ENCODE assay signal across 1 cellular context in the genomic region with DNA sequence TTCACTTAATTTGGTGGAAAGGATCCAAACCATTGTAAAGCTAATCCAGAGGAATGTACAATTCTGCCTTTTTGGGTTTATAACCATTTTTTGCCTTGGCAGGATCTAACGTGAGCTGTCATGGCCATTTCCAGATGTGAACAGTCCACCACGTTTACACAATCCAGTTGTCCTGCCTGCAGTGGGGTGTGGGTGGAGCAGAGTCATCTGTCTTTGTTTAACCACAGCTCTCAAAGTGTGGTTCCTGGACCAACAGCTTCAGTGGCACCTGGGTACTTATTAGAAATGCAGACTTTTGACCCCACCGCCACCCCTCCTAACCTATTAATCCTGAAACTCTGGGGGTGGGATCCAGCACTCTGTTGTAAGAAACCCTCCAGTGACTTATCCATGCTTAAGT.
TF ChIP-seq lines count a peak whose summit lies in the region.

No MANE protein-coding gene starts in this region.

TF ChIP-seq in GM12878, 131 proteins besides CTCF, POLR2A, EP300 and RAD21:
- TF ChIP-seq TBL1XR1 (IDR thresholded peaks at IDR 0.05; ENCODE audit: low read depth, low read length) (no peak), SIN3A (IDR thresholded peaks at IDR 0.05; ENCODE audit: low read depth, low read length) (no peak), FOS (IDR thresholded peaks at IDR 0.05; ENCODE audit: borderline replicate concordance, extremely low read depth, insufficient read length) (no peak), ASH2L (IDR thresholded peaks at IDR 0.05; ENCODE audit: borderline replicate concordance, low read depth) (no peak), PAX8 (IDR thresholded peaks at IDR 0.05) (no peak), CEBPB (IDR thresholded peaks at IDR 0.05; ENCODE audit: borderline replicate concordance in 1 of 2, low read depth in 2 of 2, low read length in 2 of 2) (no peak), MTA2 (IDR thresholded peaks at IDR 0.05; ENCODE audit: low read depth) (peak; percentile 48), MYC (IDR thresholded peaks at IDR 0.05; ENCODE audit: insufficient read depth, insufficient read length, insufficient replicate concordance, low read length, severe bottlenecking) (no peak), MEF2B (IDR thresholded peaks at IDR 0.05; ENCODE audit: partially characterized antibody, poor library complexity, severe bottlenecking) (no peak), BACH1 (IDR thresholded peaks at IDR 0.05; ENCODE audit: borderline replicate concordance) (no peak), CREB1 (IDR thresholded peaks at IDR 0.05; ENCODE audit: low read depth) (no peak), TCF7 (IDR thresholded peaks at IDR 0.05; ENCODE audit: borderline replicate concordance) (no peak), SRF (IDR thresholded peaks at IDR 0.05; ENCODE audit: low read depth in 2 of 2, low read length in 2 of 2) (no peak), IKZF1 (conservative IDR thresholded peaks at IDR 0.05) (peak; percentile 62), ETV6 (conservative IDR thresholded peaks at IDR 0.05 in 1 of 2, IDR thresholded peaks at IDR 0.05 in 1 of 2; ENCODE audit: borderline replicate concordance in 1 of 2, low read depth in 1 of 2) (no peak), ATF7 (IDR thresholded peaks at IDR 0.05; ENCODE audit: low read depth) (no peak), MEF2A (IDR thresholded peaks at IDR 0.05; ENCODE audit: insufficient read depth, low read depth, low read length) (no peak), RUNX3 (IDR thresholded peaks at IDR 0.05; ENCODE audit: low read length) (peak; percentile 79), BRCA1 (IDR thresholded peaks at IDR 0.05; ENCODE audit: low read depth, low read length) (no peak), CHD4 (IDR thresholded peaks at IDR 0.05) (no peak), SMAD5 (IDR thresholded peaks at IDR 0.05; ENCODE audit: low read depth) (no peak), MTA3 (IDR thresholded peaks at IDR 0.05; ENCODE audit: borderline replicate concordance, low read length) (no peak), SPI1 (IDR thresholded peaks at IDR 0.05; ENCODE audit: borderline replicate concordance, insufficient read depth, low read depth, low read length) (no peak), RB1 (IDR thresholded peaks at IDR 0.05; ENCODE audit: borderline replicate concordance) (no peak), IKZF2 (IDR thresholded peaks at IDR 0.05) (peak; percentile 32 to 33; a peak in 2 of 4 replicates), RBBP5 (conservative IDR thresholded peaks at IDR 0.05) (no peak), DPF2 (IDR thresholded peaks at IDR 0.05) (peak; percentile 33; the same call in 1 of the 2 replicates), NR2F1 (conservative IDR thresholded peaks at IDR 0.05) (peak; percentile 79), TCF12 (IDR thresholded peaks at IDR 0.05; ENCODE audit: low read depth, low read length) (peak; percentile 43; the same call in 1 of the 2 replicates), STAT3 (IDR thresholded peaks at IDR 0.05; ENCODE audit: low read depth, low read length) (no peak), ZNF274 (IDR thresholded peaks at IDR 0.05; ENCODE audit: insufficient read depth, insufficient read length) (no peak), ZBED1 (IDR thresholded peaks at IDR 0.05; ENCODE audit: borderline replicate concordance) (no peak), NBN (IDR thresholded peaks at IDR 0.05) (no peak), HDAC6 (IDR thresholded peaks at IDR 0.05; ENCODE audit: unreplicated experiment) (no peak), TARDBP (IDR thresholded peaks at IDR 0.05; ENCODE audit: borderline replicate concordance) (no peak)
- TF ChIP-seq, protein P1, sequence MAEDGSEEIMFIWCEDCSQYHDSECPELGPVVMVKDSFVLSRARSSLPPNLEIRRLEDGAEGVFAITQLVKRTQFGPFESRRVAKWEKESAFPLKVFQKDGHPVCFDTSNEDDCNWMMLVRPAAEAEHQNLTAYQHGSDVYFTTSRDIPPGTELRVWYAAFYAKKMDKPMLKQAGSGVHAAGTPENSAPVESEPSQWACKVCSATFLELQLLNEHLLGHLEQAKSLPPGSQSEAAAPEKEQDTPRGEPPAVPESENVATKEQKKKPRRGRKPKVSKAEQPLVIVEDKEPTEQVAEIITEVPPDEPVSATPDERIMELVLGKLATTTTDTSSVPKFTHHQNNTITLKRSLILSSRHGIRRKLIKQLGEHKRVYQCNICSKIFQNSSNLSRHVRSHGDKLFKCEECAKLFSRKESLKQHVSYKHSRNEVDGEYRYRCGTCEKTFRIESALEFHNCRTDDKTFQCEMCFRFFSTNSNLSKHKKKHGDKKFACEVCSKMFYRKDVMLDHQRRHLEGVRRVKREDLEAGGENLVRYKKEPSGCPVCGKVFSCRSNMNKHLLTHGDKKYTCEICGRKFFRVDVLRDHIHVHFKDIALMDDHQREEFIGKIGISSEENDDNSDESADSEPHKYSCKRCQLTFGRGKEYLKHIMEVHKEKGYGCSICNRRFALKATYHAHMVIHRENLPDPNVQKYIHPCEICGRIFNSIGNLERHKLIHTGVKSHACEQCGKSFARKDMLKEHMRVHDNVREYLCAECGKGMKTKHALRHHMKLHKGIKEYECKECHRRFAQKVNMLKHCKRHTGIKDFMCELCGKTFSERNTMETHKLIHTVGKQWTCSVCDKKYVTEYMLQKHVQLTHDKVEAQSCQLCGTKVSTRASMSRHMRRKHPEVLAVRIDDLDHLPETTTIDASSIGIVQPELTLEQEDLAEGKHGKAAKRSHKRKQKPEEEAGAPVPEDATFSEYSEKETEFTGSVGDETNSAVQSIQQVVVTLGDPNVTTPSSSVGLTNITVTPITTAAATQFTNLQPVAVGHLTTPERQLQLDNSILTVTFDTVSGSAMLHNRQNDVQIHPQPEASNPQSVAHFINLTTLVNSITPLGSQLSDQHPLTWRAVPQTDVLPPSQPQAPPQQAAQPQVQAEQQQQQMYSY (CRISPR knock-in tag; IDR thresholded peaks at IDR 0.05): no peak
- TF ChIP-seq, protein P2, sequence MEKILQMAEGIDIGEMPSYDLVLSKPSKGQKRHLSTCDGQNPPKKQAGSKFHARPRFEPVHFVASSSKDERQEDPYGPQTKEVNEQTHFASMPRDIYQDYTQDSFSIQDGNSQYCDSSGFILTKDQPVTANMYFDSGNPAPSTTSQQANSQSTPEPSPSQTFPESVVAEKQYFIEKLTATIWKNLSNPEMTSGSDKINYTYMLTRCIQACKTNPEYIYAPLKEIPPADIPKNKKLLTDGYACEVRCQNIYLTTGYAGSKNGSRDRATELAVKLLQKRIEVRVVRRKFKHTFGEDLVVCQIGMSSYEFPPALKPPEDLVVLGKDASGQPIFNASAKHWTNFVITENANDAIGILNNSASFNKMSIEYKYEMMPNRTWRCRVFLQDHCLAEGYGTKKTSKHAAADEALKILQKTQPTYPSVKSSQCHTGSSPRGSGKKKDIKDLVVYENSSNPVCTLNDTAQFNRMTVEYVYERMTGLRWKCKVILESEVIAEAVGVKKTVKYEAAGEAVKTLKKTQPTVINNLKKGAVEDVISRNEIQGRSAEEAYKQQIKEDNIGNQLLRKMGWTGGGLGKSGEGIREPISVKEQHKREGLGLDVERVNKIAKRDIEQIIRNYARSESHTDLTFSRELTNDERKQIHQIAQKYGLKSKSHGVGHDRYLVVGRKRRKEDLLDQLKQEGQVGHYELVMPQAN (conservative IDR thresholded peaks at IDR 0.05): no peak
- TF ChIP-seq, protein P3, sequence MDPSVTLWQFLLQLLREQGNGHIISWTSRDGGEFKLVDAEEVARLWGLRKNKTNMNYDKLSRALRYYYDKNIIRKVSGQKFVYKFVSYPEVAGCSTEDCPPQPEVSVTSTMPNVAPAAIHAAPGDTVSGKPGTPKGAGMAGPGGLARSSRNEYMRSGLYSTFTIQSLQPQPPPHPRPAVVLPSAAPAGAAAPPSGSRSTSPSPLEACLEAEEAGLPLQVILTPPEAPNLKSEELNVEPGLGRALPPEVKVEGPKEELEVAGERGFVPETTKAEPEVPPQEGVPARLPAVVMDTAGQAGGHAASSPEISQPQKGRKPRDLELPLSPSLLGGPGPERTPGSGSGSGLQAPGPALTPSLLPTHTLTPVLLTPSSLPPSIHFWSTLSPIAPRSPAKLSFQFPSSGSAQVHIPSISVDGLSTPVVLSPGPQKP (IDR thresholded peaks at IDR 0.05; ENCODE audit: low read depth, low read length): no peak
- TF ChIP-seq, protein P4, sequence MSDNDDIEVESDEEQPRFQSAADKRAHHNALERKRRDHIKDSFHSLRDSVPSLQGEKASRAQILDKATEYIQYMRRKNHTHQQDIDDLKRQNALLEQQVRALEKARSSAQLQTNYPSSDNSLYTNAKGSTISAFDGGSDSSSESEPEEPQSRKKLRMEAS (IDR thresholded peaks at IDR 0.05; ENCODE audit: low read depth, low read length): no peak
- TF ChIP-seq, protein P5, sequence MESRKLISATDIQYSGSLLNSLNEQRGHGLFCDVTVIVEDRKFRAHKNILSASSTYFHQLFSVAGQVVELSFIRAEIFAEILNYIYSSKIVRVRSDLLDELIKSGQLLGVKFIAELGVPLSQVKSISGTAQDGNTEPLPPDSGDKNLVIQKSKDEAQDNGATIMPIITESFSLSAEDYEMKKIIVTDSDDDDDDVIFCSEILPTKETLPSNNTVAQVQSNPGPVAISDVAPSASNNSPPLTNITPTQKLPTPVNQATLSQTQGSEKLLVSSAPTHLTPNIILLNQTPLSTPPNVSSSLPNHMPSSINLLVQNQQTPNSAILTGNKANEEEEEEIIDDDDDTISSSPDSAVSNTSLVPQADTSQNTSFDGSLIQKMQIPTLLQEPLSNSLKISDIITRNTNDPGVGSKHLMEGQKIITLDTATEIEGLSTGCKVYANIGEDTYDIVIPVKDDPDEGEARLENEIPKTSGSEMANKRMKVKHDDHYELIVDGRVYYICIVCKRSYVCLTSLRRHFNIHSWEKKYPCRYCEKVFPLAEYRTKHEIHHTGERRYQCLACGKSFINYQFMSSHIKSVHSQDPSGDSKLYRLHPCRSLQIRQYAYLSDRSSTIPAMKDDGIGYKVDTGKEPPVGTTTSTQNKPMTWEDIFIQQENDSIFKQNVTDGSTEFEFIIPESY (IDR thresholded peaks at IDR 0.05): no peak
- TF ChIP-seq, protein P6, sequence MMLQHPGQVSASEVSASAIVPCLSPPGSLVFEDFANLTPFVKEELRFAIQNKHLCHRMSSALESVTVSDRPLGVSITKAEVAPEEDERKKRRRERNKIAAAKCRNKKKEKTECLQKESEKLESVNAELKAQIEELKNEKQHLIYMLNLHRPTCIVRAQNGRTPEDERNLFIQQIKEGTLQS (IDR thresholded peaks at IDR 0.05; ENCODE audit: borderline replicate concordance, extremely low read depth, low read depth, low read length): no peak
- TF ChIP-seq, protein P7, sequence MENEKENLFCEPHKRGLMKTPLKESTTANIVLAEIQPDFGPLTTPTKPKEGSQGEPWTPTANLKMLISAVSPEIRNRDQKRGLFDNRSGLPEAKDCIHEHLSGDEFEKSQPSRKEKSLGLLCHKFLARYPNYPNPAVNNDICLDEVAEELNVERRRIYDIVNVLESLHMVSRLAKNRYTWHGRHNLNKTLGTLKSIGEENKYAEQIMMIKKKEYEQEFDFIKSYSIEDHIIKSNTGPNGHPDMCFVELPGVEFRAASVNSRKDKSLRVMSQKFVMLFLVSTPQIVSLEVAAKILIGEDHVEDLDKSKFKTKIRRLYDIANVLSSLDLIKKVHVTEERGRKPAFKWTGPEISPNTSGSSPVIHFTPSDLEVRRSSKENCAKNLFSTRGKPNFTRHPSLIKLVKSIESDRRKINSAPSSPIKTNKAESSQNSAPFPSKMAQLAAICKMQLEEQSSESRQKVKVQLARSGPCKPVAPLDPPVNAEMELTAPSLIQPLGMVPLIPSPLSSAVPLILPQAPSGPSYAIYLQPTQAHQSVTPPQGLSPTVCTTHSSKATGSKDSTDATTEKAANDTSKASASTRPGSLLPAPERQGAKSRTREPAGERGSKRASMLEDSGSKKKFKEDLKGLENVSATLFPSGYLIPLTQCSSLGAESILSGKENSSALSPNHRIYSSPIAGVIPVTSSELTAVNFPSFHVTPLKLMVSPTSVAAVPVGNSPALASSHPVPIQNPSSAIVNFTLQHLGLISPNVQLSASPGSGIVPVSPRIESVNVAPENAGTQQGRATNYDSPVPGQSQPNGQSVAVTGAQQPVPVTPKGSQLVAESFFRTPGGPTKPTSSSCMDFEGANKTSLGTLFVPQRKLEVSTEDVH (IDR thresholded peaks at IDR 0.05; ENCODE audit: low read depth, partially characterized antibody): no peak
- TF ChIP-seq, protein P8, sequence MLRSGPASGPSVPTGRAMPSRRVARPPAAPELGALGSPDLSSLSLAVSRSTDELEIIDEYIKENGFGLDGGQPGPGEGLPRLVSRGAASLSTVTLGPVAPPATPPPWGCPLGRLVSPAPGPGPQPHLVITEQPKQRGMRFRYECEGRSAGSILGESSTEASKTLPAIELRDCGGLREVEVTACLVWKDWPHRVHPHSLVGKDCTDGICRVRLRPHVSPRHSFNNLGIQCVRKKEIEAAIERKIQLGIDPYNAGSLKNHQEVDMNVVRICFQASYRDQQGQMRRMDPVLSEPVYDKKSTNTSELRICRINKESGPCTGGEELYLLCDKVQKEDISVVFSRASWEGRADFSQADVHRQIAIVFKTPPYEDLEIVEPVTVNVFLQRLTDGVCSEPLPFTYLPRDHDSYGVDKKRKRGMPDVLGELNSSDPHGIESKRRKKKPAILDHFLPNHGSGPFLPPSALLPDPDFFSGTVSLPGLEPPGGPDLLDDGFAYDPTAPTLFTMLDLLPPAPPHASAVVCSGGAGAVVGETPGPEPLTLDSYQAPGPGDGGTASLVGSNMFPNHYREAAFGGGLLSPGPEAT (IDR thresholded peaks at IDR 0.05; ENCODE audit: low read depth): no peak
- TF ChIP-seq, protein P9, sequence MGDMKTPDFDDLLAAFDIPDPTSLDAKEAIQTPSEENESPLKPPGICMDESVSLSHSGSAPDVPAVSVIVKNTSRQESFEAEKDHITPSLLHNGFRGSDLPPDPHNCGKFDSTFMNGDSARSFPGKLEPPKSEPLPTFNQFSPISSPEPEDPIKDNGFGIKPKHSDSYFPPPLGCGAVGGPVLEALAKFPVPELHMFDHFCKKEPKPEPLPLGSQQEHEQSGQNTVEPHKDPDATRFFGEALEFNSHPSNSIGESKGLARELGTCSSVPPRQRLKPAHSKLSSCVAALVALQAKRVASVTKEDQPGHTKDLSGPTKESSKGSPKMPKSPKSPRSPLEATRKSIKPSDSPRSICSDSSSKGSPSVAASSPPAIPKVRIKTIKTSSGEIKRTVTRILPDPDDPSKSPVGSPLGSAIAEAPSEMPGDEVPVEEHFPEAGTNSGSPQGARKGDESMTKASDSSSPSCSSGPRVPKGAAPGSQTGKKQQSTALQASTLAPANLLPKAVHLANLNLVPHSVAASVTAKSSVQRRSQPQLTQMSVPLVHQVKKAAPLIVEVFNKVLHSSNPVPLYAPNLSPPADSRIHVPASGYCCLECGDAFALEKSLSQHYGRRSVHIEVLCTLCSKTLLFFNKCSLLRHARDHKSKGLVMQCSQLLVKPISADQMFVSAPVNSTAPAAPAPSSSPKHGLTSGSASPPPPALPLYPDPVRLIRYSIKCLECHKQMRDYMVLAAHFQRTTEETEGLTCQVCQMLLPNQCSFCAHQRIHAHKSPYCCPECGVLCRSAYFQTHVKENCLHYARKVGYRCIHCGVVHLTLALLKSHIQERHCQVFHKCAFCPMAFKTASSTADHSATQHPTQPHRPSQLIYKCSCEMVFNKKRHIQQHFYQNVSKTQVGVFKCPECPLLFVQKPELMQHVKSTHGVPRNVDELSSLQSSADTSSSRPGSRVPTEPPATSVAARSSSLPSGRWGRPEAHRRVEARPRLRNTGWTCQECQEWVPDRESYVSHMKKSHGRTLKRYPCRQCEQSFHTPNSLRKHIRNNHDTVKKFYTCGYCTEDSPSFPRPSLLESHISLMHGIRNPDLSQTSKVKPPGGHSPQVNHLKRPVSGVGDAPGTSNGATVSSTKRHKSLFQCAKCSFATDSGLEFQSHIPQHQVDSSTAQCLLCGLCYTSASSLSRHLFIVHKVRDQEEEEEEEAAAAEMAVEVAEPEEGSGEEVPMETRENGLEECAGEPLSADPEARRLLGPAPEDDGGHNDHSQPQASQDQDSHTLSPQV (IDR thresholded peaks at IDR 0.05): no peak
